In the genomic region with DNA sequence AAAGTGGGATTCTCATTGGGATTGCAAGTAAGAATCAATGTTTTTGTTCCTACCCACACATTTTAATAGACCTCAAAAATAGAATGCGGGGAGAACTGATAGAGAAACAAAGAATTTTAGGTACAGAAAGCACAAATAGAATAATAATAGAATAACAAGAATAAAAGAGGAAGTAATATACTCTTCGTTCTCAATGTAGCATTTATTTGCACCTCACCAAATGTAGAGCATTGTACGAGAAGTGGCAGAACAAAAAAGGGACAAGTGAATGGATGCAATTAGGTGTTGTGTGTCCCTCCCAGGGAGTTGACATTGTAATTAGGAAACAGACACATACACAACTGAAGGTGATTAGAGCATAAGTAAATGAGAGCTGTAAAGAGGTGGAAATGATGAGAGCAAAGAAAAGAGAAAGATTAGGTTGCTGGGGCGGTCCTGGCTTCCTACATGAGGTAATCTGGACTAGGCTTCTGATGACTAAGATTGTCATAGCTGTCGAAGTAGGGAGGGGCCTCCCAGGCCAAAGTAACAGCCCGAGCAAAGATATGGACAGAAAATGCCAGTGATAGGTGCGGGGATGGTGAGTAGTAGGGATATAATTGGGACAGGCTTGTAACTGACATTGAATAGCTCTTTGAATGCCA, we compare ENCODE assay signal across 10 cellular contexts. TPM values are rescaled to one million over a fixed set of nuclear protein-coding genes. Genes with fewer than 3 reads are reported as not detected.
DNase-seq lines count a peak whose midpoint lies in the region; ATAC-seq and TF ChIP-seq lines count a peak whose summit lies in the region.
"Had no signal": no experiment of that assay in that cellular context is flagged by ENCODE, and none has a peak within 500 bp of the region (broad histone marks: within the 10 kb centered on the region; RNA-seq: fewer than 3 reads in every experiment).

No MANE protein-coding gene starts in this region.

- H2BK20ac ChIP-seq in IMR-90 (ENCODE audit: low read depth, low read length): no peak overlapping the region

- no peak for DNase-seq in CD8-positive, alpha-beta T cell
- peak; percentile 23 for DNase-seq in IMR-90
- DNase-seq in foreskin keratinocyte: no peak
- no peak for DNase-seq in nucleus accumbens (lab: John Stamatoyannopoulos, UW)
- DNase-seq in DMS114 treated with DMSO at 0.1 percent for 48 hours (lab: John Stamatoyannopoulos, UW; ENCODE audit: unreplicated experiment): no peak
- no peak for DNase-seq in stimulated activated naive CD4-positive, alpha-beta T cell treated with Interleukin-2 at 50 U/mL for 16 hours (lab: John Stamatoyannopoulos, UW)
- no peak for DNase-seq in activated CD4-positive, alpha-beta T cell treated with anti-CD3 and anti-CD28 coated beads for 48 hours
- DNase-seq: stimulated activated CD8-positive, alpha-beta memory T cell treated with anti-CD3 and anti-CD28 coated beads, Interleukin-4, amount 100 ng/mL, for 48 hours had no signal

- no peak for TF ChIP-seq RAD21 in IMR-90 (IDR thresholded peaks at IDR 0.05; ENCODE audit: low read length)

- H3K9me3 ChIP-seq in CD8-positive, alpha-beta T cell (ENCODE audit: low read length): no peaks in the 10 kb centered on the region
- no peaks in the 10 kb centered on the region for H3K9me3 ChIP-seq in IMR-90 (ENCODE audit: control insufficient read depth, insufficient read depth, low read length)

- ATAC-seq in CD8-positive, alpha-beta T cell: peak; percentile 31
- ATAC-seq in GM19351 (IDR thresholded peaks at IDR 0.05; ENCODE audit: unreplicated experiment) (peak; percentile 66), IMR-90 (ENCODE audit: low read depth) (no peak), foreskin keratinocyte (peak; percentile 78)

- H3K9me1 ChIP-seq in IMR-90 (ENCODE audit: insufficient read depth, low read length): peaks cover 3% of the 10 kb centered on the region; the same call in 1 of the 2 replicates

- H2BK15ac ChIP-seq in IMR-90 (ENCODE audit: low read depth, low read length): no peak overlapping the region

- H3K4ac ChIP-seq in IMR-90 (ENCODE audit: low read depth, low read length): no peak overlapping the region

- H2AFZ ChIP-seq in IMR-90 (replicated peaks; ENCODE audit: low read length, poor library complexity): no peak overlapping the region

- no peak overlapping the region for H3K27ac ChIP-seq in CD8-positive, alpha-beta T cell (ENCODE audit: low read depth, low read length)
- no peak overlapping the region for H3K27ac ChIP-seq in IMR-90 (ENCODE audit: insufficient read depth, low read length)
- no peak overlapping the region for H3K27ac ChIP-seq in foreskin keratinocyte
- H3K27ac ChIP-seq: SK-N-MC had no signal

- H3K36me3 ChIP-seq in CD8-positive, alpha-beta T cell (ENCODE audit: insufficient read depth, low read length): no peaks in the 10 kb centered on the region
- H3K36me3 ChIP-seq in IMR-90 (ENCODE audit: control insufficient read depth, insufficient read depth, low read length): peaks cover 10% of the 10 kb centered on the region; the same call in 1 of the 2 replicates

- intact Hi-C loops in CD8-positive, alpha-beta T cell (cut with DNase I, micrococcal nuclease): loop anchor here in 1 of 2 experiments (2.0 kb wide), 1 partner anchor 19 kb away; no protein-coding TSS in a partner anchor
- intact Hi-C loops in IMR-90 (cut with micrococcal nuclease): no loop called here

- H4K8ac ChIP-seq in IMR-90 (ENCODE audit: low read depth in 2 of 2, low read length in 2 of 2): no peak overlapping the region

- H4K20me1 ChIP-seq in IMR-90 (ENCODE audit: insufficient read depth, low read length): peaks cover 65% of the 10 kb centered on the region

- no peaks in the 10 kb centered on the region for H3K27me3 ChIP-seq in CD8-positive, alpha-beta T cell (ENCODE audit: insufficient read depth, low read length)
- H3K27me3 ChIP-seq in IMR-90 (ENCODE audit: control insufficient read depth, insufficient read depth, low read length): no peaks in the 10 kb centered on the region; the same call in 1 of the 2 replicates
- no peaks in the 10 kb centered on the region for H3K27me3 ChIP-seq in foreskin keratinocyte

- H3K4me2 ChIP-seq in IMR-90 (ENCODE audit: low read depth, low read length): no peak overlapping the region

- H2AK5ac ChIP-seq in IMR-90 (ENCODE audit: low read depth, low read length): no peak overlapping the region

- H4K91ac ChIP-seq in IMR-90 (ENCODE audit: insufficient read depth, low read depth, low read length): no peak overlapping the region

- H3K27ac Mint-ChIP-seq in CD8-positive, alpha-beta T cell: peak overlapping the region; percentile 73

- CTCF ChIA-PET in CD8-positive, alpha-beta T cell (lab: Charles Lee): no interaction called here
- CTCF ChIA-PET in IMR-90 (lab: Yijun Ruan, JAX): no interaction called here

- no peak overlapping the region for H3K18ac ChIP-seq in IMR-90 (ENCODE audit: low read depth, low read length)

- no peak overlapping the region for H3K14ac ChIP-seq in IMR-90 (replicated peaks; ENCODE audit: low read depth, low read length)

- no peaks in the 10 kb centered on the region for H3K27me3 Mint-ChIP-seq in CD8-positive, alpha-beta T cell (ENCODE audit: low read depth)

- H3K23ac ChIP-seq in IMR-90 (ENCODE audit: low read depth, low read length): no peak overlapping the region

- in situ Hi-C loops in IMR-90 (cut with MboI; ENCODE audit: low sequenced_read_pairs): no loop called here

- peaks cover 80% of the 10 kb centered on the region for H3K4me1 Mint-ChIP-seq in CD8-positive, alpha-beta T cell (ENCODE audit: low read depth)

- H2BK120ac ChIP-seq in IMR-90 (ENCODE audit: low read depth, low read length): no peak overlapping the region

- POLR2A ChIA-PET in CD8-positive, alpha-beta T cell (lab: Charles Lee): interaction anchor here (1.5 kb wide), 1 partner anchor 23 kb away, joined by 3 read pairs; no protein-coding TSS in a partner anchor
- POLR2A ChIA-PET in IMR-90 (lab: Charles Lee; ENCODE audit: unreplicated experiment): no interaction called here

- dilution Hi-C loops in IMR-90 (cut with HindIII; ENCODE audit: low sequenced_read_pairs, unreplicated experiment): no loop called here

- H2BK5ac ChIP-seq in IMR-90 (ENCODE audit: low read depth, low read length, poor library complexity, severe bottlenecking): no peak overlapping the region

- no TSS peak for BruUV-seq in IMR-90 (replicated peaks; lab: Mats Ljungman, UMichigan)

- H3K4me3 ChIP-seq in CD8-positive, alpha-beta T cell (ENCODE audit: low read depth, low read length): no peak overlapping the region
- H3K4me3 ChIP-seq in IMR-90 (ENCODE audit: insufficient read depth, low read depth, low read length): no peak overlapping the region
- H3K4me3 ChIP-seq: SK-N-MC had no signal

- TF ChIP-seq POLR2A in IMR-90 (IDR thresholded peaks at IDR 0.05; ENCODE audit: low read depth, low read length): no peak

- WGBS in IMR-90 (ENCODE audit: extremely low coverage in 2 of 2, insufficient read length in 1 of 2), 2 experiments: 83% methylated on average over 1 of the region's 7 CpGs; no CpG with 5 or more reads in 1 of the 2 experiments

- no peak overlapping the region for H3K9ac ChIP-seq in IMR-90 (ENCODE audit: low read depth, low read length)

- TF ChIP-seq CTCF in CD8-positive, alpha-beta T cell (IDR thresholded peaks at IDR 0.05): no peak
- TF ChIP-seq CTCF in IMR-90 (conservative IDR thresholded peaks at IDR 0.05; ENCODE audit: low read depth, low read length) (no peak), foreskin keratinocyte (conservative IDR thresholded peaks at IDR 0.05) (no peak)

- peaks cover 17 to 58% of the 10 kb centered on the region in 2 experiments for H3K79me1 ChIP-seq in IMR-90 (ENCODE audit: low read depth in 1 of 2, low read length in 2 of 2)

- H3K9me3 Mint-ChIP-seq in CD8-positive, alpha-beta T cell: no peaks in the 10 kb centered on the region

- H3K56ac ChIP-seq in IMR-90 (ENCODE audit: extremely low read depth, insufficient read depth, low read length): no peak overlapping the region

- H3K4me3 Mint-ChIP-seq in CD8-positive, alpha-beta T cell: no peak overlapping the region

- H4K5ac ChIP-seq in IMR-90 (ENCODE audit: low read depth, low read length): no peak overlapping the region

- peaks cover 26% of the 10 kb centered on the region for H3K36me3 Mint-ChIP-seq in CD8-positive, alpha-beta T cell

- peaks cover 39% of the 10 kb centered on the region for H3K4me1 ChIP-seq in CD8-positive, alpha-beta T cell (ENCODE audit: insufficient read depth, low read length)
- peaks cover 9% of the 10 kb centered on the region for H3K4me1 ChIP-seq in IMR-90 (ENCODE audit: control insufficient read depth, insufficient read depth, low read length)
- H3K4me1 ChIP-seq in foreskin keratinocyte: peaks cover 10% of the 10 kb centered on the region

- H2AK9ac ChIP-seq in IMR-90 (replicated peaks; ENCODE audit: low read depth, low read length, poor library complexity): no peak overlapping the region

TF ChIP-seq in IMR-90, 13 proteins besides CTCF, POLR2A, EP300 and RAD21 (continues in another document):
- TF ChIP-seq RFX5 (IDR thresholded peaks at IDR 0.05; ENCODE audit: low read depth, low read length): no peak
- no peak for TF ChIP-seq MAZ (IDR thresholded peaks at IDR 0.05; ENCODE audit: borderline replicate concordance, low read depth, low read length)

RNA-seq across cellular contexts. Expression of gene RAB9A, which starts 10.4 kb away (rescaled TPM):
- total RNA-seq in CD8-positive, alpha-beta T cell: 10 to 100 TPM; 19.4 to 21.5 TPM
- total RNA-seq in IMR-90 (2012; rRNA removed) (15.8 and 26.7 TPM in 2 replicates), foreskin keratinocyte (18.3 and 18.7 TPM in 2 replicates)
- polyA plus RNA-seq in IMR-90 (2012; rRNA removed) (15.6 and 22.3 TPM in 2 replicates), foreskin keratinocyte (19.6 and 22.0 TPM in 2 replicates)
- 5.8 and 7.9 TPM in 2 replicates for polyA plus RNA-seq in IMR-90 (2012; cell fraction: cytosol; rRNA removed)
- 2.2 and 12.0 TPM in 2 replicates for polyA plus RNA-seq in IMR-90 (2012; cell fraction: nucleus; rRNA removed; ENCODE audit: low replicate concordance)

RNA-seq across cellular contexts. Expression of gene TRAPPC2, which starts 35.1 kb away (rescaled TPM):
- 10 to 100 TPM; 20.5 to 24.6 TPM for total RNA-seq in CD8-positive, alpha-beta T cell
- total RNA-seq in IMR-90 (2012; rRNA removed) (13.8 and 19.2 TPM in 2 replicates), foreskin keratinocyte (8.5 and 9.3 TPM in 2 replicates)
- polyA plus RNA-seq in IMR-90 (2012; rRNA removed) (6.7 and 11.3 TPM in 2 replicates), foreskin keratinocyte (3.9 and 5.5 TPM in 2 replicates)
- polyA plus RNA-seq in IMR-90 (2012; cell fraction: cytosol; rRNA removed): 4.9 and 10.1 TPM in 2 replicates
- polyA plus RNA-seq in IMR-90 (2012; cell fraction: nucleus; rRNA removed; ENCODE audit: low replicate concordance): 7.3 and 28.8 TPM in 2 replicates

RNA-seq across cellular contexts. Expression of gene OFD1, which starts 35.2 kb away (rescaled TPM):
- 10 to 100 TPM; 49.2 to 56.7 TPM for total RNA-seq in CD8-positive, alpha-beta T cell
- total RNA-seq in IMR-90 (2012; rRNA removed) (8.4 and 10.6 TPM in 2 replicates), foreskin keratinocyte (10.2 and 11.3 TPM in 2 replicates)
- polyA plus RNA-seq in IMR-90 (2012; rRNA removed) (7.7 and 8.6 TPM in 2 replicates), foreskin keratinocyte (6.9 and 7.2 TPM in 2 replicates)
- 2.5 and 5.2 TPM in 2 replicates for polyA plus RNA-seq in IMR-90 (2012; cell fraction: cytosol; rRNA removed)
- polyA plus RNA-seq in IMR-90 (2012; cell fraction: nucleus; rRNA removed; ENCODE audit: low replicate concordance): 19.8 and 41.0 TPM in 2 replicates

RNA-seq across cellular contexts. Expression of gene TCEANC, which starts 46.4 kb away (rescaled TPM):
- total RNA-seq in CD8-positive, alpha-beta T cell: 1 to 10 TPM; 8.2 to 9.5 TPM
- 1.4 and 2.5 TPM in 2 replicates for total RNA-seq in IMR-90 (2012; rRNA removed)
- 0.53 and 0.99 TPM in 2 replicates for polyA plus RNA-seq in IMR-90 (2012; rRNA removed)
- 0.09 and 0.13 TPM in 2 replicates for polyA plus RNA-seq in IMR-90 (2012; cell fraction: cytosol; rRNA removed)
- polyA plus RNA-seq in IMR-90 (2012; cell fraction: nucleus; rRNA removed; ENCODE audit: low replicate concordance): 0.16 and 2.1 TPM in 2 replicates
- total RNA-seq in foreskin keratinocyte: 0.67 and 0.75 TPM in 2 replicates
- 0.34 and 0.43 TPM in 2 replicates for polyA plus RNA-seq in foreskin keratinocyte
